Comparison of ENCODE assay signal across 1 cellular context in the genomic region with DNA sequence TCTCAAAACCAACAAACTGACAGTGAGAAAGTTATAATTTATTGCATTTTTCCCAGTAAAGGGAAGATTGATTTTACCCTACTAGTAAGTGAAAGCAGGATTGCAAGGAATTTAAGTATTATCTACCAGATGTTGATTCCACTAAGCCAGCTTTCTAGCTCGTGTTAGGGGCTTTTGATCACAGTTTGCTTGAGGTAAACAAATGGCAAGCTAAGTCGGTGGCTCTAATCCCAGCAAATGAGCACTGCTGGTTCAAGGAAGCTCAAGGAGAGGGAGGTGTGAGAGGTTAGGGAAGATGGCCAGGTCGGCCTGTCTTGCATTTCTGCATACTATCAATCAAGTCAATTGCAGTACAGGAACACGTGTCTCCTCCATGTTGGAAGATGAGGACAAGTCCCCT.
TF ChIP-seq lines count a peak whose summit lies in the region.

No MANE protein-coding gene starts in this region.

TF ChIP-seq in WTC11, 78 proteins besides CTCF, POLR2A, EP300 and RAD21:
- TF ChIP-seq ZNF425 (CRISPR knock-in tag; conservative IDR thresholded peaks at IDR 0.05) (no peak), PRRX2 (CRISPR knock-in tag; IDR thresholded peaks at IDR 0.05) (no peak), MYBL2 (CRISPR knock-in tag; IDR thresholded peaks at IDR 0.05) (no peak), TEAD1 (CRISPR knock-in tag; IDR thresholded peaks at IDR 0.05) (no peak), RELA (CRISPR knock-in tag; IDR thresholded peaks at IDR 0.05; ENCODE audit: borderline replicate concordance) (no peak), EMX1 (CRISPR knock-in tag; IDR thresholded peaks at IDR 0.05) (no peak), USF1 (CRISPR knock-in tag; IDR thresholded peaks at IDR 0.05) (no peak), SMAD4 (CRISPR knock-in tag; IDR thresholded peaks at IDR 0.05) (no peak), ZNF512 (CRISPR knock-in tag; IDR thresholded peaks at IDR 0.05; ENCODE audit: borderline replicate concordance) (no peak), RORB (CRISPR knock-in tag; IDR thresholded peaks at IDR 0.05) (no peak), NFE2L1 (CRISPR knock-in tag; IDR thresholded peaks at IDR 0.05) (no peak), ETV6 (CRISPR knock-in tag; IDR thresholded peaks at IDR 0.05) (no peak), ELF4 (CRISPR knock-in tag; IDR thresholded peaks at IDR 0.05; ENCODE audit: low read depth) (no peak), TP53 (CRISPR knock-in tag; IDR thresholded peaks at IDR 0.05) (no peak)
- TF ChIP-seq, protein P1, sequence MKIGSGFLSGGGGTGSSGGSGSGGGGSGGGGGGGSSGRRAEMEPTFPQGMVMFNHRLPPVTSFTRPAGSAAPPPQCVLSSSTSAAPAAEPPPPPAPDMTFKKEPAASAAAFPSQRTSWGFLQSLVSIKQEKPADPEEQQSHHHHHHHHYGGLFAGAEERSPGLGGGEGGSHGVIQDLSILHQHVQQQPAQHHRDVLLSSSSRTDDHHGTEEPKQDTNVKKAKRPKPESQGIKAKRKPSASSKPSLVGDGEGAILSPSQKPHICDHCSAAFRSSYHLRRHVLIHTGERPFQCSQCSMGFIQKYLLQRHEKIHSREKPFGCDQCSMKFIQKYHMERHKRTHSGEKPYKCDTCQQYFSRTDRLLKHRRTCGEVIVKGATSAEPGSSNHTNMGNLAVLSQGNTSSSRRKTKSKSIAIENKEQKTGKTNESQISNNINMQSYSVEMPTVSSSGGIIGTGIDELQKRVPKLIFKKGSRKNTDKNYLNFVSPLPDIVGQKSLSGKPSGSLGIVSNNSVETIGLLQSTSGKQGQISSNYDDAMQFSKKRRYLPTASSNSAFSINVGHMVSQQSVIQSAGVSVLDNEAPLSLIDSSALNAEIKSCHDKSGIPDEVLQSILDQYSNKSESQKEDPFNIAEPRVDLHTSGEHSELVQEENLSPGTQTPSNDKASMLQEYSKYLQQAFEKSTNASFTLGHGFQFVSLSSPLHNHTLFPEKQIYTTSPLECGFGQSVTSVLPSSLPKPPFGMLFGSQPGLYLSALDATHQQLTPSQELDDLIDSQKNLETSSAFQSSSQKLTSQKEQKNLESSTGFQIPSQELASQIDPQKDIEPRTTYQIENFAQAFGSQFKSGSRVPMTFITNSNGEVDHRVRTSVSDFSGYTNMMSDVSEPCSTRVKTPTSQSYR (CRISPR knock-in tag; IDR thresholded peaks at IDR 0.05): no peak
- TF ChIP-seq, protein P2, sequence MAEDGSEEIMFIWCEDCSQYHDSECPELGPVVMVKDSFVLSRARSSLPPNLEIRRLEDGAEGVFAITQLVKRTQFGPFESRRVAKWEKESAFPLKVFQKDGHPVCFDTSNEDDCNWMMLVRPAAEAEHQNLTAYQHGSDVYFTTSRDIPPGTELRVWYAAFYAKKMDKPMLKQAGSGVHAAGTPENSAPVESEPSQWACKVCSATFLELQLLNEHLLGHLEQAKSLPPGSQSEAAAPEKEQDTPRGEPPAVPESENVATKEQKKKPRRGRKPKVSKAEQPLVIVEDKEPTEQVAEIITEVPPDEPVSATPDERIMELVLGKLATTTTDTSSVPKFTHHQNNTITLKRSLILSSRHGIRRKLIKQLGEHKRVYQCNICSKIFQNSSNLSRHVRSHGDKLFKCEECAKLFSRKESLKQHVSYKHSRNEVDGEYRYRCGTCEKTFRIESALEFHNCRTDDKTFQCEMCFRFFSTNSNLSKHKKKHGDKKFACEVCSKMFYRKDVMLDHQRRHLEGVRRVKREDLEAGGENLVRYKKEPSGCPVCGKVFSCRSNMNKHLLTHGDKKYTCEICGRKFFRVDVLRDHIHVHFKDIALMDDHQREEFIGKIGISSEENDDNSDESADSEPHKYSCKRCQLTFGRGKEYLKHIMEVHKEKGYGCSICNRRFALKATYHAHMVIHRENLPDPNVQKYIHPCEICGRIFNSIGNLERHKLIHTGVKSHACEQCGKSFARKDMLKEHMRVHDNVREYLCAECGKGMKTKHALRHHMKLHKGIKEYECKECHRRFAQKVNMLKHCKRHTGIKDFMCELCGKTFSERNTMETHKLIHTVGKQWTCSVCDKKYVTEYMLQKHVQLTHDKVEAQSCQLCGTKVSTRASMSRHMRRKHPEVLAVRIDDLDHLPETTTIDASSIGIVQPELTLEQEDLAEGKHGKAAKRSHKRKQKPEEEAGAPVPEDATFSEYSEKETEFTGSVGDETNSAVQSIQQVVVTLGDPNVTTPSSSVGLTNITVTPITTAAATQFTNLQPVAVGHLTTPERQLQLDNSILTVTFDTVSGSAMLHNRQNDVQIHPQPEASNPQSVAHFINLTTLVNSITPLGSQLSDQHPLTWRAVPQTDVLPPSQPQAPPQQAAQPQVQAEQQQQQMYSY (CRISPR knock-in tag; IDR thresholded peaks at IDR 0.05): no peak
